Comparison of ENCODE assay signal across 20 cellular contexts in the genomic region with DNA sequence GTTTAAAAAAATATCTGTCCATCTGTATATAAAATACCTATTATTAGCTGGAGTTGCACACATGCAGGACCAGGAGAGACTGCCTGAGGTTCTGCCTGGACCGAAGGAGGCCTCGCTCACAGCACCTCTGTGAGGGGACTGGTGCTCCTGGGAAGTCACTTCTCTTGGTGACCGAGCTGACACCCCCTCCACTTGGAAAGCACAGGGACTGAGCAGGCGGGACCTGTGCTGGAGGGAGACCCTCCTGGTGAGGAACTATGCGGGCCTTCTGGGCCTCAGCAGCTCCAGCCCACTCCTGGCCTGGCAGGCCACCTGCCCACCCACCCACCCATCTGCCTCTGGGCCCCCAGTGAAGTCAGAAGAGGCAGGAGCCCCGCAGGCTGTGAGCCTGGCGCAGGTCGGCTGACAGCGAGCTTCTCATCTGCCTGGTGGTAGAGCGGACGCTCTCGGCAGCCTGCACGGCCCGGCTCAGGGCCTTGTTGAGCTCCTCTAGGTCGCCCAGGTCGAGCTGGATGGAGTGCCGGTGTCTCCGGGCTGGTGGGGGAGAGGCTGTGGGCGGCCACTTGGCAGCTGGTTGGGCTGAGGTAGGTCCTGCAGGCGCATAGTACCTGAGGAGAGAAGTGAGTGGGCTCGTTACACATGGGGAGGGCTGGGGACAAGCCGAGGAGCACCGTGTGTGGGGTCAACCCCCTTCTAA. TPM values are rescaled to one million over a fixed set of nuclear protein-coding genes. Genes with fewer than 3 reads are reported as not detected.
A peak's percentile ranks its signal among the peaks of the same experiment; 100 is the strongest.
DNase-seq lines count a peak whose midpoint lies in the region; ATAC-seq and TF ChIP-seq lines count a peak whose summit lies in the region.
"Had no signal": no experiment of that assay in that cellular context is flagged by ENCODE, and none has a peak within 500 bp of the region (broad histone marks: within the 10 kb centered on the region; RNA-seq: fewer than 3 reads in every experiment).

No MANE protein-coding gene starts in this region.

- H3K27me3 Mint-ChIP-seq in activated CD4-positive, alpha-beta T cell treated with anti-CD3 and anti-CD28 coated beads, Interleukin-2, amount 10 ng/mL, durations not matched to agents 24 days and 14 days = no peaks in the 10 kb centered on the region
- H3K27me3 Mint-ChIP-seq in natural killer cell (ENCODE audit: low read depth in 2 of 2) (no peaks in the 10 kb centered on the region), endothelial cell (ENCODE audit: unreplicated experiment) (no peaks in the 10 kb centered on the region)
- H3K27me3 Mint-ChIP-seq in natural killer cell treated with Interleukin-12 subunit alpha and Interleukin-12 subunit beta and Interleukin-15 and Interleukin-18, amount 100 ng/mL, for 72 hours = no peaks in the 10 kb centered on the region
- no peaks in the 10 kb centered on the region for H3K27me3 Mint-ChIP-seq in stimulated activated naive B cell treated with anti-CD40 and anti-IgM and Interleukin-4, amounts not matched to agents 10 μg/mL and 1 μg/mL and 100 μg/mL, for 72 hours

- H3K9me3 Mint-ChIP-seq in activated CD4-positive, alpha-beta T cell treated with anti-CD3 and anti-CD28 coated beads, Interleukin-2, amount 10 ng/mL, durations not matched to agents 24 days and 14 days = no peaks in the 10 kb centered on the region
- H3K9me3 Mint-ChIP-seq in natural killer cell (no peaks in the 10 kb centered on the region), endothelial cell (ENCODE audit: unreplicated experiment) (no peaks in the 10 kb centered on the region)
- H3K9me3 Mint-ChIP-seq in natural killer cell treated with Interleukin-12 subunit alpha and Interleukin-12 subunit beta and Interleukin-15 and Interleukin-18, amount 100 ng/mL, for 72 hours = no peaks in the 10 kb centered on the region
- peaks cover 3 to 4% of the 10 kb centered on the region in 2 donors for H3K9me3 Mint-ChIP-seq in stimulated activated naive B cell treated with anti-CD40 and anti-IgM and Interleukin-4, amounts not matched to agents 10 μg/mL and 1 μg/mL and 100 μg/mL, for 72 hours
- H3K9me3 Mint-ChIP-seq: HFFc6 had no signal

- intact Hi-C loops in activated CD4-positive, alpha-beta T cell treated with anti-CD3 and anti-CD28 coated beads, Interleukin-2, amount 10 ng/mL, durations not matched to agents 24 days and 14 days (cut with micrococcal nuclease) = no loop called here
- intact Hi-C loops in natural killer cell (cut with micrococcal nuclease) = loop anchor here (5.0 kb wide), 1 partner anchor 170 kb away; the partner anchor contains the start of gene WHRN

- no peak for ATAC-seq in natural killer cell
- ATAC-seq in natural killer cell treated with Interleukin-12 subunit alpha and Interleukin-12 subunit beta and Interleukin-15 and Interleukin-18, amount 100 ng/mL, for 72 hours = no peak
- no peak for ATAC-seq in stimulated activated naive B cell treated with anti-CD40 and anti-IgM and Interleukin-4, amounts not matched to agents 10 μg/mL and 1 μg/mL and 100 μg/mL, for 72 hours (replicated peaks)
- ATAC-seq: HepG2 had no signal

- TF ChIP-seq CTCF in natural killer cell (IDR thresholded peaks at IDR 0.05) (no peak), endothelial cell (IDR thresholded peaks at IDR 0.05; ENCODE audit: unreplicated experiment) (no peak)

- H3K27ac Mint-ChIP-seq in activated CD4-positive, alpha-beta T cell treated with anti-CD3 and anti-CD28 coated beads, Interleukin-2, amount 10 ng/mL, durations not matched to agents 24 days and 14 days = no peak overlapping the region
- H3K27ac Mint-ChIP-seq in natural killer cell = peak overlapping the region; percentile 73 to 78
- H3K27ac Mint-ChIP-seq in natural killer cell treated with Interleukin-12 subunit alpha and Interleukin-12 subunit beta and Interleukin-15 and Interleukin-18, amount 100 ng/mL, for 72 hours = no peak overlapping the region
- H3K27ac Mint-ChIP-seq in endothelial cell (ENCODE audit: unreplicated experiment) = no peak overlapping the region
- peak overlapping the region; percentile 89 for H3K27ac Mint-ChIP-seq in stimulated activated naive B cell treated with anti-CD40 and anti-IgM and Interleukin-4, amounts not matched to agents 10 μg/mL and 1 μg/mL and 100 μg/mL, for 72 hours
- H3K27ac Mint-ChIP-seq: HFFc6 had no signal

- H3K4me1 Mint-ChIP-seq in activated CD4-positive, alpha-beta T cell treated with anti-CD3 and anti-CD28 coated beads, Interleukin-2, amount 10 ng/mL, durations not matched to agents 24 days and 14 days = peaks cover 10% of the 10 kb centered on the region
- peaks cover 28 to 41% of the 10 kb centered on the region in 2 donors for H3K4me1 Mint-ChIP-seq in natural killer cell
- H3K4me1 Mint-ChIP-seq in natural killer cell treated with Interleukin-12 subunit alpha and Interleukin-12 subunit beta and Interleukin-15 and Interleukin-18, amount 100 ng/mL, for 72 hours (ENCODE audit: low read depth in 2 of 2) = peaks cover 27 to 42% of the 10 kb centered on the region in 2 donors
- no peaks in the 10 kb centered on the region for H3K4me1 Mint-ChIP-seq in endothelial cell (ENCODE audit: unreplicated experiment)
- peaks cover 26 to 53% of the 10 kb centered on the region in 2 donors for H3K4me1 Mint-ChIP-seq in stimulated activated naive B cell treated with anti-CD40 and anti-IgM and Interleukin-4, amounts not matched to agents 10 μg/mL and 1 μg/mL and 100 μg/mL, for 72 hours

- DNase-seq in activated CD4-positive, alpha-beta T cell treated with anti-CD3 and anti-CD28 coated beads, Interleukin-2, amount 10 ng/mL, durations not matched to agents 24 days and 14 days = peak; percentile 54
- no peak for DNase-seq in activated CD4-positive, alpha-beta T cell treated with anti-CD3 and anti-CD28 coated beads for 4 hours
- DNase-seq in natural killer cell (no peak), endothelial cell (ENCODE audit: low spot score) (no peak), AG08395 (ENCODE audit: low spot score) (no peak), superior temporal gyrus (ENCODE audit: extremely low spot score) (no peak)
- no peak for DNase-seq in natural killer cell treated with Interleukin-12 subunit alpha and Interleukin-12 subunit beta and Interleukin-15 and Interleukin-18, amount 100 ng/mL, for 72 hours (ENCODE audit: low spot score)
- no peak for DNase-seq in stimulated activated naive B cell treated with anti-CD40 and anti-IgM and Interleukin-4, amounts not matched to agents 10 μg/mL and 1 μg/mL and 100 μg/mL, for 72 hours
- DNase-seq: 8988T, HFFc6, NCI-H1436, NCI-H2029, NCI-H2171 treated with DMSO at 0.1 percent for 48 hours, NCI-H748 treated with DMSO at 0.1 percent for 48 hours, OCI-M1 had no signal

- no peak overlapping the region for H3K4me3 Mint-ChIP-seq in activated CD4-positive, alpha-beta T cell treated with anti-CD3 and anti-CD28 coated beads, Interleukin-2, amount 10 ng/mL, durations not matched to agents 24 days and 14 days
- no peak overlapping the region for H3K4me3 Mint-ChIP-seq in natural killer cell
- no peak overlapping the region for H3K4me3 Mint-ChIP-seq in natural killer cell treated with Interleukin-12 subunit alpha and Interleukin-12 subunit beta and Interleukin-15 and Interleukin-18, amount 100 ng/mL, for 72 hours
- H3K4me3 Mint-ChIP-seq in endothelial cell (ENCODE audit: unreplicated experiment) = peak overlapping the region; percentile 31
- H3K4me3 Mint-ChIP-seq in stimulated activated naive B cell treated with anti-CD40 and anti-IgM and Interleukin-4, amounts not matched to agents 10 μg/mL and 1 μg/mL and 100 μg/mL, for 72 hours = no peak overlapping the region
- H3K4me3 Mint-ChIP-seq: HFFc6 had no signal

- peaks cover 67% of the 10 kb centered on the region for H3K36me3 Mint-ChIP-seq in activated CD4-positive, alpha-beta T cell treated with anti-CD3 and anti-CD28 coated beads, Interleukin-2, amount 10 ng/mL, durations not matched to agents 24 days and 14 days (ENCODE audit: low read depth)
- H3K36me3 Mint-ChIP-seq in natural killer cell (peaks cover 21% of the 10 kb centered on the region), endothelial cell (ENCODE audit: low read depth, unreplicated experiment) (peaks cover 54% of the 10 kb centered on the region)
- peaks cover 30% of the 10 kb centered on the region for H3K36me3 Mint-ChIP-seq in natural killer cell treated with Interleukin-12 subunit alpha and Interleukin-12 subunit beta and Interleukin-15 and Interleukin-18, amount 100 ng/mL, for 72 hours
- peaks cover 54 to 68% of the 10 kb centered on the region in 2 donors for H3K36me3 Mint-ChIP-seq in stimulated activated naive B cell treated with anti-CD40 and anti-IgM and Interleukin-4, amounts not matched to agents 10 μg/mL and 1 μg/mL and 100 μg/mL, for 72 hours

RNA-seq across cellular contexts. Expression of gene ORM2, which starts 7.2 kb away (rescaled TPM):
- not detected in 2 replicates for total RNA-seq in activated CD4-positive, alpha-beta T cell treated with anti-CD3 and anti-CD28 coated beads, Interleukin-2, amount 10 ng/mL, durations not matched to agents 24 days and 14 days
- total RNA-seq in natural killer cell (not detected), endothelial cell (ENCODE audit: unreplicated experiment) (not detected)
- not detected for total RNA-seq in natural killer cell treated with Interleukin-12 subunit alpha and Interleukin-12 subunit beta and Interleukin-15 and Interleukin-18, amount 100 ng/mL, for 72 hours
- total RNA-seq: Daoy, H1, HFFc6, M059J, NCI-H460 had no signal

RNA-seq across cellular contexts. Expression of gene ORM1, which starts 13.9 kb away (rescaled TPM):
- not detected in 2 replicates for total RNA-seq in activated CD4-positive, alpha-beta T cell treated with anti-CD3 and anti-CD28 coated beads, Interleukin-2, amount 10 ng/mL, durations not matched to agents 24 days and 14 days
- total RNA-seq in natural killer cell (under 1 TPM in 1 of 3 donors, not detected in 2; 1.00 TPM), endothelial cell (ENCODE audit: unreplicated experiment) (not detected)
- total RNA-seq in natural killer cell treated with Interleukin-12 subunit alpha and Interleukin-12 subunit beta and Interleukin-15 and Interleukin-18, amount 100 ng/mL, for 72 hours = not detected
- total RNA-seq: Daoy, H1, HFFc6, NCI-H460 had no signal

RNA-seq across cellular contexts. Expression of gene AKNA, which starts 50.9 kb away (rescaled TPM):
- total RNA-seq in activated CD4-positive, alpha-beta T cell treated with anti-CD3 and anti-CD28 coated beads, Interleukin-2, amount 10 ng/mL, durations not matched to agents 24 days and 14 days = 149 and 150 TPM in 2 replicates
- 100 to 1,000 TPM; 577 to 743 (median 676) TPM for total RNA-seq in natural killer cell
- total RNA-seq in natural killer cell treated with Interleukin-12 subunit alpha and Interleukin-12 subunit beta and Interleukin-15 and Interleukin-18, amount 100 ng/mL, for 72 hours = 100 to 1,000 TPM; 332 to 469 TPM
- 79.1 TPM for total RNA-seq in endothelial cell (ENCODE audit: unreplicated experiment)

Comparison
In these comparisons a context has a peak if more than half of its experiments do, and no peak if none do; other contexts are left out.
1. H3K27ac Mint-ChIP-seq: peak in natural killer cell (2 of 2) and stimulated activated naive B cell treated with anti-CD40 and anti-IgM and Interleukin-4, amounts not matched to agents 10 μg/mL and 1 μg/mL and 100 μg/mL, for 72 hours (single experiment); none in activated CD4-positive, alpha-beta T cell treated with anti-CD3 and anti-CD28 coated beads, Interleukin-2, amount 10 ng/mL, durations not matched to agents 24 days and 14 days (single experiment), natural killer cell treated with Interleukin-12 subunit alpha and Interleukin-12 subunit beta and Interleukin-15 and Interleukin-18, amount 100 ng/mL, for 72 hours (0 of 2) and endothelial cell (single experiment).